ENCODE assay signal across 17 cellular contexts in genomic region chr19:52273301-52273700, GRCh38. TPM values are rescaled to one million over a fixed set of nuclear protein-coding genes. Genes with fewer than 3 reads are reported as not detected.
DNase-seq lines count a peak whose midpoint lies in the region; ATAC-seq and TF ChIP-seq lines count a peak whose summit lies in the region.
"Had no signal": no experiment of that assay in that cellular context is flagged by ENCODE, and none has a peak within 500 bp of the region (broad histone marks: within the 10 kb centered on the region; RNA-seq: fewer than 3 reads in every experiment).

No MANE protein-coding gene starts in this region.

- H3K27ac ChIP-seq in naive thymus-derived CD4-positive, alpha-beta T cell (ENCODE audit: low read depth, low read length) = no peak overlapping the region
- H3K27ac ChIP-seq in Peyer's patch = no peak overlapping the region
- H3K27ac ChIP-seq: 22Rv1 had no signal

- ATAC-seq in activated CD8-positive, alpha-beta T cell treated with anti-CD3 and anti-CD28 coated beads for 36 hours = no peak
- no peak for ATAC-seq in activated CD8-positive, alpha-beta T cell treated with anti-CD3 and anti-CD28 coated beads, Interleukin-2, amount 10 ng/mL, durations not matched to agents 7 days and 5 days
- no peak for ATAC-seq in activated B cell treated with CpG ODN at 0.5 μM for 24 hours (ENCODE audit: low read depth)
- no peak for ATAC-seq in naive thymus-derived CD4-positive, alpha-beta T cell
- ATAC-seq: HepG2, Right ventricle myocardium inferior had no signal

- H3K36me3 Mint-ChIP-seq in activated CD8-positive, alpha-beta T cell treated with anti-CD3 and anti-CD28 coated beads for 36 hours (ENCODE audit: low read depth) = peaks cover 76% of the 10 kb centered on the region
- peaks cover 79% of the 10 kb centered on the region for H3K36me3 Mint-ChIP-seq in activated CD8-positive, alpha-beta T cell treated with anti-CD3 and anti-CD28 coated beads, Interleukin-2, amount 10 ng/mL, durations not matched to agents 7 days and 5 days (ENCODE audit: low read depth)
- H3K36me3 Mint-ChIP-seq in activated B cell treated with CpG ODN at 0.5 μM for 24 hours (ENCODE audit: low read depth) (peaks cover 66% of the 10 kb centered on the region), type B pancreatic cell (peaks cover 58% of the 10 kb centered on the region)
- H3K36me3 Mint-ChIP-seq in naive thymus-derived CD4-positive, alpha-beta T cell = peaks cover 32 to 80% (median 77%) of the 10 kb centered on the region in 5 donors

- POLR2A ChIA-PET in activated CD8-positive, alpha-beta T cell treated with anti-CD3 and anti-CD28 coated beads for 36 hours (lab: Charles Lee) = no interaction called here
- POLR2A ChIA-PET in activated CD8-positive, alpha-beta T cell treated with anti-CD3 and anti-CD28 coated beads, Interleukin-2, amount 10 ng/mL, durations not matched to agents 7 days and 5 days (lab: Charles Lee) = no interaction called here
- POLR2A ChIA-PET in activated B cell treated with CpG ODN at 0.5 μM for 24 hours (lab: Charles Lee) = no interaction called here
- POLR2A ChIA-PET in naive thymus-derived CD4-positive, alpha-beta T cell (lab: Charles Lee) = interaction anchor here (1.4 kb wide), 1 partner anchor 96 kb away, joined by 4 read pairs; the partner anchor contains the start of gene ZNF880

- DNase-seq in activated CD8-positive, alpha-beta T cell treated with anti-CD3 and anti-CD28 coated beads for 36 hours = no peak
- DNase-seq in activated CD8-positive, alpha-beta T cell treated with anti-CD3 and anti-CD28 coated beads, Interleukin-2, amount 10 ng/mL, durations not matched to agents 7 days and 5 days = no peak
- DNase-seq in activated B cell treated with CpG ODN at 0.5 μM for 24 hours (no peak), type B pancreatic cell (ENCODE audit: extremely low spot score, unreplicated experiment) (no peak), cortex of kidney (lab: John Stamatoyannopoulos, UW) (no peak), NCI-H1417 treated with DMSO at 0.1 percent for 48 hours (lab: John Stamatoyannopoulos, UW) (no peak), Peyer's patch (no peak)
- DNase-seq in naive thymus-derived CD4-positive, alpha-beta T cell = no peak
- DNase-seq: Caco-2, H7, KG1, NCI-H1436 treated with DMSO at 0.1 percent for 48 hours, NCI-H2081 treated with DMSO at 0.1 percent for 48 hours, NCI-H524 had no signal

- peak overlapping the region; percentile 0 for H3K27ac Mint-ChIP-seq in activated CD8-positive, alpha-beta T cell treated with anti-CD3 and anti-CD28 coated beads for 36 hours
- H3K27ac Mint-ChIP-seq in activated CD8-positive, alpha-beta T cell treated with anti-CD3 and anti-CD28 coated beads, Interleukin-2, amount 10 ng/mL, durations not matched to agents 7 days and 5 days = no peak overlapping the region
- H3K27ac Mint-ChIP-seq in activated B cell treated with CpG ODN at 0.5 μM for 24 hours = no peak overlapping the region
- H3K27ac Mint-ChIP-seq in naive thymus-derived CD4-positive, alpha-beta T cell = peak overlapping the region in 1 of 9 donors; percentile 21
- no peak overlapping the region for H3K27ac Mint-ChIP-seq in type B pancreatic cell

- no peak overlapping the region for H3K4me3 ChIP-seq in naive thymus-derived CD4-positive, alpha-beta T cell (ENCODE audit: low read length)
- H3K4me3 ChIP-seq in Peyer's patch = no peak overlapping the region

- peaks cover 31% of the 10 kb centered on the region for H3K9me3 Mint-ChIP-seq in activated CD8-positive, alpha-beta T cell treated with anti-CD3 and anti-CD28 coated beads for 36 hours
- H3K9me3 Mint-ChIP-seq in activated CD8-positive, alpha-beta T cell treated with anti-CD3 and anti-CD28 coated beads, Interleukin-2, amount 10 ng/mL, durations not matched to agents 7 days and 5 days (ENCODE audit: insufficient read depth) = peaks cover 34% of the 10 kb centered on the region
- peaks cover 3% of the 10 kb centered on the region for H3K9me3 Mint-ChIP-seq in activated B cell treated with CpG ODN at 0.5 μM for 24 hours
- H3K9me3 Mint-ChIP-seq in naive thymus-derived CD4-positive, alpha-beta T cell = peaks cover 7 to 89% (median 60%) of the 10 kb centered on the region in 11 donors
- peaks cover 23% of the 10 kb centered on the region for H3K9me3 Mint-ChIP-seq in type B pancreatic cell

- H3K4me1 Mint-ChIP-seq in activated CD8-positive, alpha-beta T cell treated with anti-CD3 and anti-CD28 coated beads for 36 hours (ENCODE audit: low read depth) = peaks cover 57% of the 10 kb centered on the region
- H3K4me1 Mint-ChIP-seq in activated CD8-positive, alpha-beta T cell treated with anti-CD3 and anti-CD28 coated beads, Interleukin-2, amount 10 ng/mL, durations not matched to agents 7 days and 5 days (ENCODE audit: low read depth) = peaks cover 30% of the 10 kb centered on the region
- H3K4me1 Mint-ChIP-seq in activated B cell treated with CpG ODN at 0.5 μM for 24 hours (peaks cover 76% of the 10 kb centered on the region), type B pancreatic cell (ENCODE audit: unreplicated experiment) (peaks cover 24% of the 10 kb centered on the region)
- peaks cover 24 to 67% (median 47%) of the 10 kb centered on the region in 7 donors for H3K4me1 Mint-ChIP-seq in naive thymus-derived CD4-positive, alpha-beta T cell

- H3K27me3 ChIP-seq in naive thymus-derived CD4-positive, alpha-beta T cell (ENCODE audit: control insufficient read depth in 2 of 2, insufficient read depth in 2 of 2, low read length in 2 of 2) = no peaks in the 10 kb centered on the region
- no peaks in the 10 kb centered on the region for H3K27me3 ChIP-seq in Peyer's patch

- CTCF ChIA-PET in activated CD8-positive, alpha-beta T cell treated with anti-CD3 and anti-CD28 coated beads for 36 hours (lab: Charles Lee) = interaction anchor here (1.3 kb wide), 1 partner anchor 36 kb away, joined by 4 read pairs; no protein-coding TSS in a partner anchor
- CTCF ChIA-PET in activated CD8-positive, alpha-beta T cell treated with anti-CD3 and anti-CD28 coated beads, Interleukin-2, amount 10 ng/mL, durations not matched to agents 7 days and 5 days (lab: Charles Lee) = no interaction called here
- CTCF ChIA-PET in activated B cell treated with CpG ODN at 0.5 μM for 24 hours (lab: Charles Lee) = no interaction called here
- CTCF ChIA-PET in naive thymus-derived CD4-positive, alpha-beta T cell (lab: Charles Lee) = no interaction called here

- H3K36me3 ChIP-seq in naive thymus-derived CD4-positive, alpha-beta T cell (ENCODE audit: control insufficient read depth in 2 of 3, insufficient read depth in 3 of 3, low read length in 3 of 3) = peaks cover 0 to 72% (median 16%) of the 10 kb centered on the region in 3 experiments
- H3K36me3 ChIP-seq in Peyer's patch = peaks cover 0 to 16% (median 0%) of the 10 kb centered on the region in 3 donors

- H3K9me3 ChIP-seq in naive thymus-derived CD4-positive, alpha-beta T cell (ENCODE audit: control insufficient read depth in 2 of 3, low read length in 3 of 3) = peaks cover 0 to 56% (median 17%) of the 10 kb centered on the region in 3 experiments
- H3K9me3 ChIP-seq in Peyer's patch = no peaks in the 10 kb centered on the region

- H3K4me3 Mint-ChIP-seq in activated CD8-positive, alpha-beta T cell treated with anti-CD3 and anti-CD28 coated beads for 36 hours = no peak overlapping the region
- no peak overlapping the region for H3K4me3 Mint-ChIP-seq in activated CD8-positive, alpha-beta T cell treated with anti-CD3 and anti-CD28 coated beads, Interleukin-2, amount 10 ng/mL, durations not matched to agents 7 days and 5 days
- H3K4me3 Mint-ChIP-seq in activated B cell treated with CpG ODN at 0.5 μM for 24 hours (peak overlapping the region; percentile 28), type B pancreatic cell (peak overlapping the region; percentile 49)
- peak overlapping the region in 6 of 10 donors; percentile 30 to 59 (median 48) for H3K4me3 Mint-ChIP-seq in naive thymus-derived CD4-positive, alpha-beta T cell

- intact Hi-C loops in activated CD8-positive, alpha-beta T cell treated with anti-CD3 and anti-CD28 coated beads for 36 hours (cut with micrococcal nuclease) = no loop called here
- intact Hi-C loops in activated B cell treated with CpG ODN at 0.5 μM for 24 hours (cut with micrococcal nuclease) = no loop called here
- intact Hi-C loops in naive thymus-derived CD4-positive, alpha-beta T cell (cut with micrococcal nuclease) = loop anchor here in 1 of 2 donors (5.0 kb wide), 1 partner anchor 124 kb away; the partner anchor contains the start of gene ZNF528

- TF ChIP-seq CTCF in activated CD8-positive, alpha-beta T cell treated with anti-CD3 and anti-CD28 coated beads for 36 hours (IDR thresholded peaks at IDR 0.05) = no peak
- TF ChIP-seq CTCF in activated B cell treated with CpG ODN at 0.5 μM for 24 hours (IDR thresholded peaks at IDR 0.05) (no peak), type B pancreatic cell (conservative IDR thresholded peaks at IDR 0.05) (no peak), Peyer's patch (IDR thresholded peaks at IDR 0.05) (no peak)

- H3K4me1 ChIP-seq in naive thymus-derived CD4-positive, alpha-beta T cell (ENCODE audit: control insufficient read depth in 2 of 2, insufficient read depth in 2 of 2, low read length in 2 of 2) = peaks cover 15 to 19% of the 10 kb centered on the region in 2 donors
- peaks cover 0 to 11% (median 0%) of the 10 kb centered on the region in 4 donors for H3K4me1 ChIP-seq in Peyer's patch
- H3K4me1 ChIP-seq: Caco-2 had no signal

- H3K27me3 Mint-ChIP-seq in activated CD8-positive, alpha-beta T cell treated with anti-CD3 and anti-CD28 coated beads for 36 hours = no peaks in the 10 kb centered on the region
- H3K27me3 Mint-ChIP-seq in activated CD8-positive, alpha-beta T cell treated with anti-CD3 and anti-CD28 coated beads, Interleukin-2, amount 10 ng/mL, durations not matched to agents 7 days and 5 days (ENCODE audit: low read depth) = no peaks in the 10 kb centered on the region
- H3K27me3 Mint-ChIP-seq in activated B cell treated with CpG ODN at 0.5 μM for 24 hours (no peaks in the 10 kb centered on the region), type B pancreatic cell (no peaks in the 10 kb centered on the region)
- H3K27me3 Mint-ChIP-seq in naive thymus-derived CD4-positive, alpha-beta T cell = no peaks in the 10 kb centered on the region

- no peak for TF ChIP-seq POLR2A in Peyer's patch (IDR thresholded peaks at IDR 0.05)

RNA-seq across cellular contexts. Expression of gene ZNF766, which starts 3.9 kb away (rescaled TPM):
- 10 to 100 TPM; 30.7 to 32.9 TPM for total RNA-seq in activated CD8-positive, alpha-beta T cell treated with anti-CD3 and anti-CD28 coated beads for 36 hours
- total RNA-seq in activated CD8-positive, alpha-beta T cell treated with anti-CD3 and anti-CD28 coated beads, Interleukin-2, amount 10 ng/mL, durations not matched to agents 7 days and 5 days = 10 to 100 TPM; 18.9 to 23.7 TPM
- total RNA-seq in activated B cell treated with CpG ODN at 0.5 μM for 24 hours = 33.0 and 35.0 TPM in 2 replicates
- total RNA-seq in naive thymus-derived CD4-positive, alpha-beta T cell = 10 to 100 TPM; 24.7 to 59.6 (median 41.4) TPM
- 10 to 100 TPM; 65.0 to 79.3 TPM for polyA plus RNA-seq in naive thymus-derived CD4-positive, alpha-beta T cell
- total RNA-seq in type B pancreatic cell (ENCODE audit: low replicate concordance) = 24.1 and 33.2 TPM in 2 replicates
- 10 to 100 TPM in 1 of 4 donors, 1 to 10 TPM in 3; 4.0 to 15.7 (median 7.0) TPM for total RNA-seq in Peyer's patch

RNA-seq across cellular contexts. Expression of gene ZNF480, which starts 23.7 kb away (rescaled TPM):
- total RNA-seq in activated CD8-positive, alpha-beta T cell treated with anti-CD3 and anti-CD28 coated beads for 36 hours = 1 to 10 TPM; 2.6 to 3.2 TPM
- total RNA-seq in activated CD8-positive, alpha-beta T cell treated with anti-CD3 and anti-CD28 coated beads, Interleukin-2, amount 10 ng/mL, durations not matched to agents 7 days and 5 days = 10 to 100 TPM; 15.2 to 15.7 TPM
- total RNA-seq in activated B cell treated with CpG ODN at 0.5 μM for 24 hours (24.0 and 25.5 TPM in 2 replicates), type B pancreatic cell (ENCODE audit: low replicate concordance) (16.8 and 26.2 TPM in 2 replicates), Peyer's patch (10 to 100 TPM in 3 of 4 donors, 1 to 10 TPM in 1; 6.0 to 19.8 (median 12.5) TPM)
- total RNA-seq in naive thymus-derived CD4-positive, alpha-beta T cell = 10 to 100 TPM in 4 of 5 experiments, 1 to 10 TPM in 1; 8.5 to 28.9 (median 13.3) TPM
- polyA plus RNA-seq in naive thymus-derived CD4-positive, alpha-beta T cell = 10 to 100 TPM; 20.8 to 29.0 TPM

Comparison
In these comparisons a context has a peak if more than half of its experiments do, and no peak if none do; other contexts are left out.
1. H3K4me3 Mint-ChIP-seq: peak in activated B cell treated with CpG ODN at 0.5 μM for 24 hours (single experiment), naive thymus-derived CD4-positive, alpha-beta T cell (6 of 10) and type B pancreatic cell (single experiment); none in activated CD8-positive, alpha-beta T cell treated with anti-CD3 and anti-CD28 coated beads for 36 hours (single experiment) and activated CD8-positive, alpha-beta T cell treated with anti-CD3 and anti-CD28 coated beads, Interleukin-2, amount 10 ng/mL, durations not matched to agents 7 days and 5 days (single experiment).